In the genomic region with DNA sequence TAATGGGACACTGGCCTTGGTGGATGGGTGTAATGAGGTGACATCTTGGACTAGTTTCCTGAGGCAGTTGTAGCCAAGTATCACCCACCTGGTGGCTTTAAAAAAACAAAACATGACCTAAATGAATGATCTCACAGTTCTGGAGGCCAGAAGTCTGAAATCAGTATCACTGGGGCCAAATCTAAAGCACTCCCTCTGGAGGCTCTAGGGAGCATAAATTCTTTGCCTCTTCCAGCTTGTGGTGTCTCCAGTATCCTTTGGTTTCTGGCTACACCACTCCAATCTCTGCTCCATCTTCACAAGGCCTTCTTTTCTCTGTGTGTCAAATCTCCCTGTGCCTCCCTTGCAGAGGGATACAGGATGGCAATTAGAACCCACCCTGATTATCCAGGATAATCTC, we compare ENCODE assay signal across 14 cellular contexts.
"Had no signal": no experiment of that assay in that cellular context is flagged by ENCODE, and none has a peak within 500 bp of the region (broad histone marks: within the 10 kb centered on the region; RNA-seq: fewer than 3 reads in every experiment).

No MANE protein-coding gene starts in this region.

- H3K4me1 ChIP-seq: adrenal gland, sigmoid colon, spleen, suprapubic skin had no signal

- DNase-seq: activated CD4-positive, alpha-beta memory T cell treated with anti-CD3 and anti-CD28 coated beads, Interleukin-2, amount 10 ng/mL, durations not matched to agents 7 days and 5 days; activated CD4-positive, alpha-beta T cell treated with anti-CD3 and anti-CD28 coated beads for 4 hours; activated effector memory CD4-positive, alpha-beta T cell treated with Interleukin-2 at 50 U/mL for 16 hours; activated T-cell treated with anti-CD3 and anti-CD28 coated beads, Interleukin-2, amount 50 U/mL, for 24 hours; adrenal gland; nephron progenitor cell; sigmoid colon; spleen; T-helper 17 cell; WERI-Rb-1 had no signal

- ATAC-seq: T-helper 17 cell had no signal

- H3K27me3 ChIP-seq: adrenal gland, sigmoid colon, spleen, suprapubic skin had no signal

- H3K27ac ChIP-seq: adrenal gland, sigmoid colon, spleen, suprapubic skin, WERI-Rb-1 had no signal

- H3K36me3 ChIP-seq: adrenal gland, sigmoid colon, spleen, suprapubic skin, WERI-Rb-1 had no signal

- H3K4me1 Mint-ChIP-seq: activated CD4-positive, alpha-beta memory T cell treated with anti-CD3 and anti-CD28 coated beads, Interleukin-2, amount 10 ng/mL, durations not matched to agents 7 days and 5 days; activated naive CD4-positive, alpha-beta T cell treated with anti-CD3 and anti-CD28 coated beads, Interleukin-2, amount 50 U/mL, for 24 hours; nephron progenitor cell; T-helper 17 cell had no signal

- H3K4me3 ChIP-seq: adrenal gland, sigmoid colon, spleen, suprapubic skin had no signal

- H3K27ac Mint-ChIP-seq: activated CD4-positive, alpha-beta memory T cell treated with anti-CD3 and anti-CD28 coated beads, Interleukin-2, amount 10 ng/mL, durations not matched to agents 7 days and 5 days; activated naive CD4-positive, alpha-beta T cell treated with anti-CD3 and anti-CD28 coated beads, Interleukin-2, amount 50 U/mL, for 24 hours; activated T-cell treated with anti-CD3 and anti-CD28 coated beads, Interleukin-2, amount 50 U/mL, for 24 hours; nephron progenitor cell; stimulated activated naive CD8-positive, alpha-beta T cell treated with anti-CD3 and anti-CD28 coated beads, Interleukin-15, Interleukin-2, amounts not matched to agents 100 ng/mL and 50 ng/mL, for 24 hours; T-helper 17 cell; type B pancreatic cell had no signal

- H3K9me3 ChIP-seq: adrenal gland had no signal

- H3K4me3 Mint-ChIP-seq: activated CD4-positive, alpha-beta memory T cell treated with anti-CD3 and anti-CD28 coated beads, Interleukin-2, amount 10 ng/mL, durations not matched to agents 7 days and 5 days; activated naive CD4-positive, alpha-beta T cell treated with anti-CD3 and anti-CD28 coated beads, Interleukin-2, amount 50 U/mL, for 24 hours; activated T-cell treated with anti-CD3 and anti-CD28 coated beads, Interleukin-2, amount 50 U/mL, for 24 hours; nephron progenitor cell; stimulated activated naive CD8-positive, alpha-beta T cell treated with anti-CD3 and anti-CD28 coated beads, Interleukin-15, Interleukin-2, amounts not matched to agents 100 ng/mL and 50 ng/mL, for 24 hours; T-helper 17 cell; type B pancreatic cell had no signal

- H3K36me3 Mint-ChIP-seq: activated naive CD4-positive, alpha-beta T cell treated with anti-CD3 and anti-CD28 coated beads, Interleukin-2, amount 50 U/mL, for 24 hours; type B pancreatic cell had no signal

- H3K27me3 Mint-ChIP-seq: activated CD4-positive, alpha-beta memory T cell treated with anti-CD3 and anti-CD28 coated beads, Interleukin-2, amount 10 ng/mL, durations not matched to agents 7 days and 5 days; activated naive CD4-positive, alpha-beta T cell treated with anti-CD3 and anti-CD28 coated beads, Interleukin-2, amount 50 U/mL, for 24 hours; activated T-cell treated with anti-CD3 and anti-CD28 coated beads, Interleukin-2, amount 50 U/mL, for 24 hours; stimulated activated naive CD8-positive, alpha-beta T cell treated with anti-CD3 and anti-CD28 coated beads, Interleukin-15, Interleukin-2, amounts not matched to agents 100 ng/mL and 50 ng/mL, for 24 hours; T-helper 17 cell; type B pancreatic cell had no signal
